In the genomic region with DNA sequence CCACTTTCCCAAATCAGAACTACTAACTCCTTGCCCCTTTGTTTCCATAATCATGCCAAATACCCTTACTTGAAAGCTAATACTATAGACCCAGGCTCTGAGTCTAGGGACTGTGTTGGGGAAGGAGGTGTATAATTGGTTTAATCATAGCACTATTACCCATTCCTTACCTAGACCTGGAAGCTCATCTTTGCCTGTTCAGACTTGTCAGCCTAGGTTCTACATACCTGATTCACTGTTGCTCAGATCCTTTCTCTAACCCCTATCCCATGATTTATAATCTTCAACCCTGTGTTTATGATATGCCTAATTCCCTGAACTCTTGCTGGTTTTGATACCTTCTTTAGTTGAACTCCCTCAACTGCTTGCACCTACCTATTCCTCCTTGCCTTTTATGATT, we compare ENCODE assay signal across 26 cellular contexts.
DNase-seq lines count a peak whose midpoint lies in the region; ATAC-seq, FAIRE-seq and TF ChIP-seq lines count a peak whose summit lies in the region.
"Had no signal": no experiment of that assay in that cellular context is flagged by ENCODE, and none has a peak within 500 bp of the region (broad histone marks: within the 10 kb centered on the region; RNA-seq: fewer than 3 reads in every experiment).

No MANE protein-coding gene starts in this region.

- H3K4me1 ChIP-seq in RWPE2 (ENCODE audit: insufficient read depth, poor library complexity, severe bottlenecking) (no peaks in the 10 kb centered on the region), osteoblast (ENCODE audit: insufficient read depth, low read length) (no peaks in the 10 kb centered on the region), PC-3 (ENCODE audit: insufficient read depth, low read length) (no peaks in the 10 kb centered on the region)
- H3K4me1 ChIP-seq: A549; BE2C; BLaER1 treated with 17β-estradiol and CSF1 and Interleukin-3, amounts not matched to agents 10 nM and 100 nM had no signal

- ATAC-seq in RWPE2 (ENCODE audit: low read depth) (peak; percentile 50; the same call in 2 of the 3 replicates), PC-3 (no peak)
- ATAC-seq: A549, GM12878 had no signal

- H3K79me2 ChIP-seq in osteoblast (ENCODE audit: insufficient read depth, low read length) = no peaks in the 10 kb centered on the region
- no peaks in the 10 kb centered on the region for H3K79me2 ChIP-seq in PC-3 (ENCODE audit: low read length)

- H4K20me1 ChIP-seq in osteoblast (ENCODE audit: insufficient read depth, low read length) (no peaks in the 10 kb centered on the region), PC-3 (ENCODE audit: low read length) (no peaks in the 10 kb centered on the region)
- H4K20me1 ChIP-seq: BLaER1 treated with 17β-estradiol and CSF1 and Interleukin-3, amounts not matched to agents 10 nM and 100 nM had no signal

- H3K36me3 ChIP-seq in RWPE2 (ENCODE audit: low read depth) = no peaks in the 10 kb centered on the region
- H3K36me3 ChIP-seq in bronchial epithelial cell (ENCODE audit: control insufficient read depth, insufficient read depth, low read length) = no peaks in the 10 kb centered on the region
- H3K36me3 ChIP-seq in osteoblast (ENCODE audit: insufficient read depth, low read length) = no peaks in the 10 kb centered on the region
- no peaks in the 10 kb centered on the region for H3K36me3 ChIP-seq in PC-3 (ENCODE audit: low read depth, low read length)
- H3K36me3 ChIP-seq: BE2C; BLaER1 treated with 17β-estradiol and CSF1 and Interleukin-3, amounts not matched to agents 10 nM and 100 nM had no signal

- H3F3A ChIP-seq in PC-3 (ENCODE audit: low read length, unreplicated experiment) = no peaks in the 10 kb centered on the region

- H3K4me2 ChIP-seq in osteoblast (ENCODE audit: insufficient read depth, low read length) (no peak overlapping the region), PC-3 (ENCODE audit: low read length) (no peak overlapping the region)
- H3K4me2 ChIP-seq: A549; BLaER1 treated with 17β-estradiol and CSF1 and Interleukin-3, amounts not matched to agents 10 nM and 100 nM had no signal

- H2AFZ ChIP-seq in osteoblast (ENCODE audit: low read length) = no peak overlapping the region
- no peak overlapping the region for H2AFZ ChIP-seq in PC-3 (ENCODE audit: low read length)
- H2AFZ ChIP-seq: GM23248 had no signal

- POLR2A ChIA-PET in PC-3 (lab: Charles Lee; ENCODE audit: unreplicated experiment) = no interaction called here

- no peak for FAIRE-seq in bronchial epithelial cell (lab: Jason Lieb, UNC)
- FAIRE-seq: D721Med, GM12878, GM19239, H1 had no signal

- H3K27me3 ChIP-seq in RWPE2 (ENCODE audit: insufficient read depth, poor library complexity, severe bottlenecking) = no peaks in the 10 kb centered on the region
- H3K27me3 ChIP-seq in bronchial epithelial cell (ENCODE audit: control insufficient read depth, insufficient read depth, low read length) = no peaks in the 10 kb centered on the region
- no peaks in the 10 kb centered on the region for H3K27me3 ChIP-seq in osteoblast (ENCODE audit: insufficient read depth, low read length)
- H3K27me3 ChIP-seq in PC-3 (ENCODE audit: low read length) = no peaks in the 10 kb centered on the region
- H3K27me3 ChIP-seq: BE2C had no signal

- intact Hi-C loops in PC-3 (cut with micrococcal nuclease) = no loop called here

- CTCF ChIA-PET in PC-3 (lab: Charles Lee) = no interaction called here

- H3K9me2 ChIP-seq in PC-3 (replicated peaks; ENCODE audit: low read length) = no peaks in the 10 kb centered on the region

- no peak for TF ChIP-seq CTCF in RWPE2 (IDR thresholded peaks at IDR 0.05; ENCODE audit: poor library complexity, severe bottlenecking)
- TF ChIP-seq CTCF in bronchial epithelial cell (IDR thresholded peaks at IDR 0.05; ENCODE audit: insufficient read depth, low read length, severe bottlenecking) = no peak
- TF ChIP-seq CTCF in osteoblast (IDR thresholded peaks at IDR 0.05; ENCODE audit: extremely low read depth, low read depth, low read length) = no peak
- no peak for TF ChIP-seq CTCF in PC-3 (conservative IDR thresholded peaks at IDR 0.05; ENCODE audit: low read depth, low read length)

- H3K4me3 ChIP-seq in RWPE2 (ENCODE audit: severe bottlenecking) (no peak overlapping the region), bronchial epithelial cell (ENCODE audit: low read depth, low read length) (no peak overlapping the region), osteoblast (ENCODE audit: insufficient read depth, low read length) (no peak overlapping the region), PC-3 (ENCODE audit: low read length) (no peak overlapping the region)
- H3K4me3 ChIP-seq: A549; BLaER1 treated with 17β-estradiol and CSF1 and Interleukin-3, amounts not matched to agents 10 nM and 100 nM; GM12878; GM23248 had no signal

- DNase-seq in HPDE6-E6E7 (ENCODE audit: extremely low spot score) = peak; percentile 9
- DNase-seq in RWPE2 (ENCODE audit: low spot score) = no peak
- peak; percentile 82 for DNase-seq in bronchial epithelial cell (ENCODE audit: low read depth)
- DNase-seq in osteoblast (ENCODE audit: insufficient read length, low spot score, missing footprints) = peak; percentile 1
- no peak for DNase-seq in HUDEP-2 (lab: John Stamatoyannopoulos, UW; ENCODE audit: unreplicated experiment in 76 of 76)
- DNase-seq in PC-3 = no peak
- no peak for DNase-seq in cerebellar nuclear complex (lab: John Stamatoyannopoulos, UW)
- DNase-seq: 8988T; ACHN; AML-193; BE2C; CD4-positive, alpha-beta T cell; CD8-positive, alpha-beta memory T cell; DMS 273 treated with DMSO at 0.1 percent for 48 hours; DMS79; EL; GDM1; GM23248; H7; HCEC 1CT had no signal

- H3K9ac ChIP-seq in PC-3 (ENCODE audit: low read length) = no peak overlapping the region
- H3K9ac ChIP-seq: BLaER1 treated with 17β-estradiol and CSF1 and Interleukin-3, amounts not matched to agents 10 nM and 100 nM; GM23248 had no signal

- no TSS peak for BruUV-seq in PC-3 (replicated peaks; lab: Mats Ljungman, UMichigan)

- H3K9me3 ChIP-seq in RWPE2 (ENCODE audit: severe bottlenecking) (no peaks in the 10 kb centered on the region), osteoblast (ENCODE audit: low read depth, low read length) (no peaks in the 10 kb centered on the region), PC-3 (ENCODE audit: low read length) (no peaks in the 10 kb centered on the region)
- H3K9me3 ChIP-seq: A549; BE2C; BLaER1 treated with 17β-estradiol and CSF1 and Interleukin-3, amounts not matched to agents 10 nM and 100 nM had no signal

- H3K27ac ChIP-seq in RWPE2 (ENCODE audit: poor library complexity, severe bottlenecking) = no peak overlapping the region
- H3K27ac ChIP-seq in osteoblast (ENCODE audit: low read depth, low read length) = no peak overlapping the region
- no peak overlapping the region for H3K27ac ChIP-seq in PC-3 (ENCODE audit: low read length)
- H3K27ac ChIP-seq: A549; BLaER1 treated with 17β-estradiol and CSF1 and Interleukin-3, amounts not matched to agents 10 nM and 100 nM; GM23248 had no signal

Comparison
In these comparisons a context has a peak if more than half of its experiments do, and no peak if none do; other contexts are left out.
1. DNase-seq: peak in HPDE6-E6E7 (single experiment), bronchial epithelial cell (single experiment) and osteoblast (single experiment); none in RWPE2 (single experiment), HUDEP-2 (0 of 76), PC-3 (single experiment) and cerebellar nuclear complex (0 of 2).